ENCODE assay signal across 17 cellular contexts in genomic region chr7:57343901-57344622, GRCh38.
A peak's percentile ranks its signal among the peaks of the same experiment; 100 is the strongest.
DNase-seq lines count a peak whose midpoint lies in the region; ATAC-seq, FAIRE-seq and TF ChIP-seq lines count a peak whose summit lies in the region.
"Had no signal": no experiment of that assay in that cellular context is flagged by ENCODE, and none has a peak within 500 bp of the region (broad histone marks: within the 10 kb centered on the region; RNA-seq: fewer than 3 reads in every experiment).

No MANE protein-coding gene starts in this region.

- peak overlapping the region in 1 of 2 donors; percentile 2 for H3K9ac ChIP-seq in liver (ENCODE audit: low read depth in 1 of 2, low read length in 2 of 2)
- no peak overlapping the region for H3K9ac ChIP-seq in HepG2 (ENCODE audit: insufficient read depth, low read depth, low read length)

- POLR2A ChIA-PET in HepG2 (lab: Yijun Ruan, JAX) (no interaction called here), Caco-2 (lab: Charles Lee) (no interaction called here)

- intact Hi-C loops in HepG2 (cut with micrococcal nuclease; ENCODE audit: unreplicated experiment) (no loop called here), left ventricle myocardium inferior (cut with micrococcal nuclease) (no loop called here), right lobe of liver (cut with DNase I) (no loop called here), Caco-2 (cut with micrococcal nuclease; ENCODE audit: unreplicated experiment) (no loop called here)

- in situ Hi-C loops in HepG2 (cut with HindIII; ENCODE audit: extremely low pct_ligation_motif_present, low pct_unique_long_range_greater_than_20kb), result no loop called here

- TF ChIP-seq RAD21 in liver (IDR thresholded peaks at IDR 0.05) (no peak), HepG2 (CRISPR knock-in tag; IDR thresholded peaks at IDR 0.05) (no peak)

- no peak overlapping the region for H2AFZ ChIP-seq in HepG2 (ENCODE audit: low read length)

- no peak for FAIRE-seq in HepG2 (lab: Jason Lieb, UNC)
- FAIRE-seq: GM19239 had no signal

- H3K36me3 ChIP-seq in liver (ENCODE audit: control insufficient read depth in 4 of 4, insufficient read depth in 3 of 4, low read depth in 1 of 4, low read length in 3 of 4), result no peaks in the 10 kb centered on the region
- H3K36me3 ChIP-seq in HepG2 (replicated peaks in 1 of 2; ENCODE audit: control insufficient read depth in 1 of 2, insufficient read depth in 2 of 2, low read length in 2 of 2), result no peaks in the 10 kb centered on the region
- H3K36me3 ChIP-seq in left ventricle myocardium inferior, result no peaks in the 10 kb centered on the region
- no peaks in the 10 kb centered on the region for H3K36me3 ChIP-seq in right lobe of liver
- H3K36me3 ChIP-seq in Caco-2 (ENCODE audit: control insufficient read depth, insufficient read depth, low read length), result no peaks in the 10 kb centered on the region

- DNase-seq in HepG2 (ENCODE audit: low spot score) (no peak), left ventricle myocardium inferior (peak; percentile 84), right lobe of liver (peak; percentile 65 to 74 (median 66)), NCI-H748 treated with DMSO at 0.1 percent for 48 hours (lab: John Stamatoyannopoulos, UW) (no peak), Caco-2 (no peak), OCI-M1 (lab: John Stamatoyannopoulos, UW) (no peak)
- DNase-seq: CD8-positive, alpha-beta T cell; COR-L47; DND-41; GDM1; GOT3; H9 had no signal

- no peak overlapping the region for H3K4me2 ChIP-seq in HepG2 (ENCODE audit: low read depth, low read length)

- no peak overlapping the region for H3K4me3 Mint-ChIP-seq in Caco-2 (ENCODE audit: unreplicated experiment)
- H3K4me3 Mint-ChIP-seq: CD14-positive monocyte; CD8-positive, alpha-beta T cell; H9 had no signal

- H3K9me3 ChIP-seq in liver (ENCODE audit: control insufficient read depth in 4 of 4, low read length in 3 of 4) (no peaks in the 10 kb centered on the region), HepG2 (ENCODE audit: low read length) (peaks cover 97% of the 10 kb centered on the region), left ventricle myocardium inferior (replicated peaks) (no peaks in the 10 kb centered on the region), right lobe of liver (no peaks in the 10 kb centered on the region), Caco-2 (no peaks in the 10 kb centered on the region)

- BruUV-seq in HepG2 (replicated peaks; lab: Mats Ljungman, UMichigan) (no TSS peak), Caco-2 (replicated peaks; lab: Mats Ljungman, UMichigan) (no TSS peak)

- H3K27ac Mint-ChIP-seq in Caco-2 (ENCODE audit: unreplicated experiment), result no peak overlapping the region
- H3K27ac Mint-ChIP-seq: CD14-positive monocyte; CD8-positive, alpha-beta T cell; H9 had no signal

- TF ChIP-seq EP300 in HepG2 (IDR thresholded peaks at IDR 0.05; ENCODE audit: low read depth in 2 of 2, low read length in 2 of 2), result no peak
- no peak for TF ChIP-seq EP300 in HepG2 (CRISPR knock-in tag; IDR thresholded peaks at IDR 0.05; ENCODE audit: borderline replicate concordance)

- H3K9me3 Mint-ChIP-seq in Caco-2 (ENCODE audit: unreplicated experiment), result peaks cover 51% of the 10 kb centered on the region

- TF ChIP-seq CTCF in liver (IDR thresholded peaks at IDR 0.05; ENCODE audit: low read depth, low read length, missing input control), result no peak
- no peak for TF ChIP-seq CTCF in HepG2 (CRISPR knock-in tag; IDR thresholded peaks at IDR 0.05)
- no peak for TF ChIP-seq CTCF in left ventricle myocardium inferior (IDR thresholded peaks at IDR 0.05; ENCODE audit: borderline replicate concordance)
- no peak for TF ChIP-seq CTCF in right lobe of liver (IDR thresholded peaks at IDR 0.05)
- no peak for TF ChIP-seq CTCF in Caco-2 (IDR thresholded peaks at IDR 0.05; ENCODE audit: insufficient read depth in 1 of 2, low read depth in 1 of 2, low read length in 1 of 2, severe bottlenecking in 1 of 2, unreplicated experiment in 1 of 2)

- H3K4me1 ChIP-seq in liver (ENCODE audit: control insufficient read depth in 4 of 4, insufficient read depth in 4 of 4, low read length in 3 of 4), result peaks cover 18 to 57% (median 25%) of the 10 kb centered on the region in 4 donors
- H3K4me1 ChIP-seq in HepG2 (ENCODE audit: insufficient read depth, low read length), result no peaks in the 10 kb centered on the region
- peaks cover 39% of the 10 kb centered on the region for H3K4me1 ChIP-seq in left ventricle myocardium inferior
- peaks cover 0 to 49% (median 0%) of the 10 kb centered on the region in 4 donors for H3K4me1 ChIP-seq in right lobe of liver
- no peaks in the 10 kb centered on the region for H3K4me1 ChIP-seq in Caco-2

- no peaks in the 10 kb centered on the region for H3K36me3 Mint-ChIP-seq in Caco-2 (ENCODE audit: insufficient read depth, unreplicated experiment)
- H3K36me3 Mint-ChIP-seq: CD14-positive monocyte; CD8-positive, alpha-beta T cell had no signal

- H3K27me3 ChIP-seq in liver (ENCODE audit: control insufficient read depth in 4 of 4, insufficient read depth in 4 of 4, low read length in 3 of 4) (no peaks in the 10 kb centered on the region), HepG2 (ENCODE audit: control insufficient read depth in 1 of 2, insufficient read depth in 2 of 2, low read length in 2 of 2) (no peaks in the 10 kb centered on the region), left ventricle myocardium inferior (ENCODE audit: low read depth) (no peaks in the 10 kb centered on the region), right lobe of liver (no peaks in the 10 kb centered on the region), Caco-2 (replicated peaks; ENCODE audit: control insufficient read depth, insufficient read depth, low read length) (no peaks in the 10 kb centered on the region)

- no peak for ATAC-seq in HepG2
- peak; percentile 18 to 57 (median 34) for ATAC-seq in right lobe of liver
- no peak for ATAC-seq in activated CD4-positive, CD25-positive, alpha-beta regulatory T cell treated with anti-CD3 and anti-CD28 coated beads, Interleukin-2, amount 50 U/mL, for 24 hours
- ATAC-seq: CD8-positive, alpha-beta T cell had no signal

- CTCF ChIA-PET in HepG2 (lab: Yijun Ruan, JAX; ENCODE audit: low intra/inter-chr PET ratio, low total read pairs), result no interaction called here
- CTCF ChIA-PET in Caco-2 (lab: Charles Lee), result no interaction called here

- no peaks in the 10 kb centered on the region for H3K27me3 Mint-ChIP-seq in Caco-2 (ENCODE audit: insufficient read depth, unreplicated experiment)

- no peaks in the 10 kb centered on the region for H3K4me1 Mint-ChIP-seq in Caco-2 (ENCODE audit: low read depth, unreplicated experiment)
- H3K4me1 Mint-ChIP-seq: CD14-positive monocyte, H9 had no signal

- no peaks in the 10 kb centered on the region for H3K79me2 ChIP-seq in HepG2 (ENCODE audit: insufficient read depth, low read length)

- no peaks in the 10 kb centered on the region for H4K20me1 ChIP-seq in HepG2 (ENCODE audit: insufficient read depth, low read length)

- H3K4me3 ChIP-seq in liver (ENCODE audit: low read depth in 1 of 3, low read length in 3 of 3) (no peak overlapping the region), HepG2 (replicated peaks in 1 of 3; ENCODE audit: insufficient read depth in 1 of 3, low read depth in 2 of 3, low read length in 3 of 3) (no peak overlapping the region), left ventricle myocardium inferior (no peak overlapping the region), right lobe of liver (no peak overlapping the region), Caco-2 (ENCODE audit: low read depth, low read length) (no peak overlapping the region)

- H3K27ac ChIP-seq in liver (ENCODE audit: low read depth in 1 of 2, low read length in 2 of 2) (peak overlapping the region; percentile 82 to 84), HepG2 (ENCODE audit: extremely low read length, insufficient read depth, low read length) (no peak overlapping the region), left ventricle myocardium inferior (replicated peaks) (peak overlapping the region; percentile 90), right lobe of liver (peak overlapping the region in 1 of 3 donors; percentile 60)
- H3K27ac ChIP-seq: 22Rv1 had no signal

- TF ChIP-seq POLR2A in HepG2 (IDR thresholded peaks at IDR 0.05; ENCODE audit: insufficient read depth in 1 of 2, low read depth in 2 of 2, low read length in 2 of 2) (no peak), right lobe of liver (IDR thresholded peaks at IDR 0.05) (no peak)

- 37% methylated on average over 15 of the region's 15 CpGs for WGBS in liver
- no CpG with 5 or more reads among the region's 15 CpGs for WGBS in HepG2 (ENCODE audit: low lambda C conversion rate)
- WGBS in right lobe of liver (ENCODE audit: insufficient coverage, low coverage, low lambda C conversion rate, missing lambda C conversion rate), result 22% methylated on average over 8 of the region's 15 CpGs

TF ChIP-seq in liver, 16 proteins besides CTCF, POLR2A, EP300 and RAD21 (continues in another document):
- TF ChIP-seq ATF3 (IDR thresholded peaks at IDR 0.05) (no peak), HNF4G (IDR thresholded peaks at IDR 0.05) (no peak), GABPA (IDR thresholded peaks at IDR 0.05 in 1 of 2, conservative IDR thresholded peaks at IDR 0.05 in 1 of 2) (no peak), EGR1 (IDR thresholded peaks at IDR 0.05; ENCODE audit: low read depth in 2 of 2) (no peak)

TF ChIP-seq in HepG2, 621 proteins besides CTCF, POLR2A, EP300 and RAD21 (continues in another document):
- no peak for TF ChIP-seq DDIT3 (CRISPR knock-in tag; IDR thresholded peaks at IDR 0.05)
- no peak for TF ChIP-seq SKI (IDR thresholded peaks at IDR 0.05; ENCODE audit: partially characterized antibody)
- TF ChIP-seq TEAD2 (CRISPR knock-in tag; IDR thresholded peaks at IDR 0.05), result no peak
- no peak for TF ChIP-seq ZNF747 (CRISPR knock-in tag; IDR thresholded peaks at IDR 0.05; ENCODE audit: borderline replicate concordance)
- TF ChIP-seq ZNF24 (IDR thresholded peaks at IDR 0.05), result no peak
- no peak for TF ChIP-seq MIER2 (CRISPR knock-in tag; IDR thresholded peaks at IDR 0.05)
- TF ChIP-seq ZNF253 (CRISPR knock-in tag; IDR thresholded peaks at IDR 0.05; ENCODE audit: borderline replicate concordance), result no peak
- no peak for TF ChIP-seq ZNF775 (CRISPR knock-in tag; IDR thresholded peaks at IDR 0.05; ENCODE audit: borderline replicate concordance)
- no peak for TF ChIP-seq ZKSCAN5 (CRISPR knock-in tag; IDR thresholded peaks at IDR 0.05)
- TF ChIP-seq ZNF614 (CRISPR knock-in tag; IDR thresholded peaks at IDR 0.05; ENCODE audit: borderline replicate concordance), result no peak

Comparison
In these comparisons a context has a peak if more than half of its experiments do, and no peak if none do; other contexts are left out.
1. ATAC-seq: peak in right lobe of liver (4 of 4); none in HepG2 (single experiment) and activated CD4-positive, CD25-positive, alpha-beta regulatory T cell treated with anti-CD3 and anti-CD28 coated beads, Interleukin-2, amount 50 U/mL, for 24 hours (0 of 2).
2. DNase-seq: peak in left ventricle myocardium inferior (single experiment) and right lobe of liver (3 of 3); none in HepG2 (single experiment), NCI-H748 treated with DMSO at 0.1 percent for 48 hours (single experiment), Caco-2 (0 of 2) and OCI-M1 (single experiment).